In the genomic region with DNA sequence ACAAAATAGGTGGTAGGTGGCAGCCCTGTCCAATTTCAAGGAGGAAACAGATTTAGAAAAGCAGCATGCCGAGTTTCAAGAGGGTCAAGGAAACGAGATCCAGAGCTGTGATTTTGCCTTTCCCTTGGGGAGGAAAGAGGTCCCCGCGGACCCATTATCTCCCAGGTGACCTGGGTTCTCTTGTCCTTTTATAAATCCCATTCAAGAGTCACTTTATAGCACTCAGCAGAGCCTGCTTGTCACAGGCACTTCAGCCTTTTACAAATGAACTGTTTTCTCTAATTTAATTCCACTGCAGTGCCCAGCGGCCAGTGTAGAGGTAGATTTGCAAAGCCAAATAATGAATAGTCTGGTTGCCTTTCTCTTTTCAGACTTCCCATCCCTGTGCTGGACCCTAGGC, we compare ENCODE assay signal across 1 cellular context.
TF ChIP-seq lines count a peak whose summit lies in the region.

No MANE protein-coding gene starts in this region.

TF ChIP-seq in SK-N-SH treated with all-trans-retinoic acid at 6 μM for 48 hours, 23 proteins besides CTCF, POLR2A, EP300 and RAD21 (continued from another document):
- TF ChIP-seq ZNF8 (CRISPR knock-in tag; IDR thresholded peaks at IDR 0.05): no peak
- TF ChIP-seq OSR1 (CRISPR knock-in tag; IDR thresholded peaks at IDR 0.05): no peak
- TF ChIP-seq PPARA (CRISPR knock-in tag; IDR thresholded peaks at IDR 0.05; ENCODE audit: borderline replicate concordance): no peak
- no peak for TF ChIP-seq ZFP30 (CRISPR knock-in tag; IDR thresholded peaks at IDR 0.05)
- no peak for TF ChIP-seq ZC3H10 (CRISPR knock-in tag; IDR thresholded peaks at IDR 0.05)
- no peak for TF ChIP-seq TCF4 (CRISPR knock-in tag; IDR thresholded peaks at IDR 0.05; ENCODE audit: borderline replicate concordance)
- TF ChIP-seq ARNTL (CRISPR knock-in tag; IDR thresholded peaks at IDR 0.05; ENCODE audit: borderline replicate concordance, low read depth): no peak
